Comparison of ENCODE assay signal across 27 cellular contexts in genomic region chr18:74216661-74217110, GRCh38.
"Had no signal": no experiment of that assay in that cellular context is flagged by ENCODE, and none has a peak within 500 bp of the region (broad histone marks: within the 10 kb centered on the region; RNA-seq: fewer than 3 reads in every experiment).

No MANE protein-coding gene starts in this region.

- ATAC-seq: foreskin keratinocyte; heart left ventricle; mucosa of descending colon; natural killer cell treated with Interleukin-12 subunit alpha and Interleukin-12 subunit beta and Interleukin-15 and Interleukin-18, amount 100 ng/mL, for 72 hours; psoas muscle; right cardiac atrium; stimulated activated naive CD8-positive, alpha-beta T cell treated with anti-CD3 and anti-CD28 coated beads, Interleukin-15, amount 100 ng/mL, for 72 hours had no signal

- H3K4me1 ChIP-seq: foreskin keratinocyte, gastroesophageal sphincter, heart left ventricle, neural progenitor cell, psoas muscle, transverse colon had no signal

- H3K4me3 ChIP-seq: dorsolateral prefrontal cortex, gastroesophageal sphincter, heart left ventricle, mucosa of descending colon, neural progenitor cell, psoas muscle, suprapubic skin, transverse colon had no signal

- H3K4me1 Mint-ChIP-seq: endodermal cell; immature natural killer cell; mesothelial cell of epicardium; naive B cell; neural progenitor cell; stimulated activated naive CD8-positive, alpha-beta T cell treated with anti-CD3 and anti-CD28 coated beads, Interleukin-15, amount 100 ng/mL, for 72 hours had no signal

- H3K36me3 ChIP-seq: gastroesophageal sphincter, heart left ventricle, neural progenitor cell, suprapubic skin, transverse colon had no signal

- H3K4me3 Mint-ChIP-seq: endodermal cell; immature natural killer cell; mesothelial cell of epicardium; natural killer cell treated with Interleukin-12 subunit alpha and Interleukin-12 subunit beta and Interleukin-15 and Interleukin-18, amount 100 ng/mL, for 72 hours; neural progenitor cell; stimulated activated naive CD8-positive, alpha-beta T cell treated with anti-CD3 and anti-CD28 coated beads, Interleukin-15, amount 100 ng/mL, for 72 hours had no signal

- H2AFZ ChIP-seq: neural progenitor cell had no signal

- H3K36me3 Mint-ChIP-seq: immature natural killer cell; mesothelial cell of epicardium; naive B cell; natural killer cell treated with Interleukin-12 subunit alpha and Interleukin-12 subunit beta and Interleukin-15 and Interleukin-18, amount 100 ng/mL, for 72 hours; neural progenitor cell had no signal

- H3K27ac Mint-ChIP-seq: endodermal cell; immature natural killer cell; mesothelial cell of epicardium; naive B cell; natural killer cell treated with Interleukin-12 subunit alpha and Interleukin-12 subunit beta and Interleukin-15 and Interleukin-18, amount 100 ng/mL, for 72 hours; neural progenitor cell; stimulated activated naive CD8-positive, alpha-beta T cell treated with anti-CD3 and anti-CD28 coated beads, Interleukin-15, amount 100 ng/mL, for 72 hours had no signal

- H3K4me2 ChIP-seq: neural progenitor cell had no signal

- DNase-seq: central memory CD4-positive, alpha-beta T cell; dorsolateral prefrontal cortex; effector CD4-positive, alpha-beta T cell; endodermal cell; foreskin keratinocyte; heart left ventricle; hippocampal formation; immature natural killer cell; mesenchymal stem cell; mucosa of descending colon; naive B cell; psoas muscle; right cardiac atrium; small intestine; stimulated activated CD4-positive, alpha-beta T cell treated with anti-CD3 and anti-CD28 coated beads, Interleukin-12 subunit alpha, Interleukin-12 subunit beta, amount 100 ng/mL, for 4 hours; stimulated activated CD4-positive, alpha-beta T cell treated with anti-CD3 and anti-CD28 coated beads, Interleukin-1b, Interleukin-23, amount 100 ng/mL, for 48 hours; stimulated activated CD4-positive, alpha-beta T cell treated with anti-CD3 and anti-CD28 coated beads, Interleukin-4, amount 100 ng/mL, for 1 hour; stimulated activated CD8-positive, alpha-beta memory T cell treated with anti-CD3 and anti-CD28 coated beads, Interleukin-4, amount 100 ng/mL, for 48 hours; stimulated activated naive CD4-positive, alpha-beta T cell; stimulated activated naive CD8-positive, alpha-beta T cell treated with anti-CD3 and anti-CD28 coated beads, Interleukin-15, amount 100 ng/mL, for 72 hours; transverse colon had no signal

- H3K9me3 ChIP-seq: gastroesophageal sphincter, heart left ventricle, mucosa of descending colon, psoas muscle, suprapubic skin, transverse colon had no signal

- H3K27me3 ChIP-seq: foreskin keratinocyte, heart left ventricle, neural progenitor cell, transverse colon had no signal

- H3K9me3 Mint-ChIP-seq: endodermal cell; immature natural killer cell; naive B cell; natural killer cell treated with Interleukin-12 subunit alpha and Interleukin-12 subunit beta and Interleukin-15 and Interleukin-18, amount 100 ng/mL, for 72 hours; neural progenitor cell; stimulated activated naive CD8-positive, alpha-beta T cell treated with anti-CD3 and anti-CD28 coated beads, Interleukin-15, amount 100 ng/mL, for 72 hours had no signal

- H3K27ac ChIP-seq: dorsolateral prefrontal cortex, epithelial cell of prostate, foreskin keratinocyte, gastroesophageal sphincter, heart left ventricle, neural progenitor cell, psoas muscle, suprapubic skin, transverse colon had no signal
